ENCODE assay signal across 13 cellular contexts in the genomic region with DNA sequence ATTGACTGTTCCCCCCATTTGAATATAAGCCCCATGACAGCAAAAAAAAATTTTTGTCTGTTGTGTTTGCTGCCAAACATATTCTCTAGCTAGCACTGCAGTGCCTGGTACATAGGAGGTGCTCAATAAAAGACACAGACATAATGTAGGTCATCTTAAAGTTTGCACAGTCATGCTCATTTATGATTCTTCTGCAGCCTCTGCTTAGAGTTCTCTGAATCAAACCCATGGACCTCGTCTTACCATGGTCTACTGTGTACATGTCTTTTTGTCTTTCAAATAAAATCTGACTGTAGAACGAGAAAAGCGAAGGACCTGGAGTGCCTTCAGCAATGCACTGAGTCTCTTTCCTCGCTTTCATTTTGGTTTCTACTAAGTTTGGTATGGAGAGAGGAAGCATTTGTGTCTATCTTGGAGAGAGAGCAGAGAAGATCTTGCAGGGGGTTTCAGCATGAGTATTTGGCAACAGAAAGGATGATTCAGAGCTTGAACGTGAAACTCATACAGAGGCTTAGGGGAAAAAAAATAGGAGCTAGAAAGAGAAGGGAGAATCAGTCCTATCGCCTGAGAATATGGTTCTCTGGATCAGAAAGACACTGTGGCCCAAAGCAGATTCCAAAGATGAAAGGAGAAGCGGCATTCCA. TPM values are rescaled to one million over a fixed set of nuclear protein-coding genes. Genes with fewer than 3 reads are reported as not detected.
DNase-seq lines count a peak whose midpoint lies in the region; ATAC-seq lines count a peak whose summit lies in the region.
"Had no signal": no experiment of that assay in that cellular context is flagged by ENCODE, and none has a peak within 500 bp of the region (broad histone marks: within the 10 kb centered on the region; RNA-seq: fewer than 3 reads in every experiment).

No MANE protein-coding gene starts in this region.

- no peak overlapping the region for H2AFZ ChIP-seq in Karpas-422 (ENCODE audit: low read length)

- H4K20me1 ChIP-seq in Karpas-422 (ENCODE audit: insufficient read depth, low read depth, low read length) = no peaks in the 10 kb centered on the region

- DNase-seq in OCI-M1 (lab: John Stamatoyannopoulos, UW) = peak; percentile 19
- DNase-seq in left cardiac atrium = no peak
- peak; percentile 27 for DNase-seq in superior temporal gyrus (ENCODE audit: extremely low spot score)
- DNase-seq in AG20443 (ENCODE audit: low spot score) = no peak
- no peak for DNase-seq in Karpas-422
- DNase-seq in T1000 (lab: John Stamatoyannopoulos, UW) = no peak
- DNase-seq: activated B cell treated with CpG ODN at 0.5 μM for 24 hours; NK-92 treated with Interleukin-12 subunit alpha and Interleukin-12 subunit beta, amount 100 ng/mL, for 24 hours; stimulated activated naive B cell treated with anti-CD40 and anti-IgM and Interleukin-4, amounts not matched to agents 10 μg/mL and 1 μg/mL and 100 μg/mL, for 72 hours had no signal

- H3K9me3 ChIP-seq in Karpas-422 (ENCODE audit: low read length) = no peaks in the 10 kb centered on the region
- H3K9me3 ChIP-seq: HAP-1 had no signal

- no peak overlapping the region for H3K27ac ChIP-seq in Karpas-422 (ENCODE audit: low read length)

- ATAC-seq in GM21423 (IDR thresholded peaks at IDR 0.05; ENCODE audit: unreplicated experiment) = peak; percentile 49
- ATAC-seq in left cardiac atrium = peak; percentile 39 to 83
- ATAC-seq in HG02981 (IDR thresholded peaks at IDR 0.05; ENCODE audit: unreplicated experiment) = no peak
- ATAC-seq: K562 had no signal

- H3K4me3 ChIP-seq in Karpas-422 (ENCODE audit: low read length) = no peak overlapping the region
- H3K4me3 ChIP-seq: HAP-1, K562 had no signal

- no peak overlapping the region for H3K4me2 ChIP-seq in Karpas-422 (ENCODE audit: low read depth, low read length, poor library complexity, severe bottlenecking)

- H3K36me3 ChIP-seq in Karpas-422 (ENCODE audit: insufficient read depth, low read length) = no peaks in the 10 kb centered on the region
- H3K36me3 ChIP-seq: HAP-1 had no signal

- no peaks in the 10 kb centered on the region for H3K9me2 ChIP-seq in Karpas-422 (replicated peaks; ENCODE audit: insufficient read depth, low read length)

- H3K79me2 ChIP-seq in Karpas-422 (ENCODE audit: low read length) = no peaks in the 10 kb centered on the region

- intact Hi-C loops in left cardiac atrium (cut with DNase I) = no loop called here

- no peaks in the 10 kb centered on the region for H3K27me3 ChIP-seq in Karpas-422 (ENCODE audit: low read length)

- H3K4me1 ChIP-seq in Karpas-422 (ENCODE audit: low read length) = no peaks in the 10 kb centered on the region

- H3K9ac ChIP-seq in Karpas-422 (ENCODE audit: low read length) = no peak overlapping the region

RNA-seq across cellular contexts. Expression of gene TMCC3, which starts 38.8 kb away (rescaled TPM):
- 1 to 10 TPM; 4.9 to 5.7 TPM for total RNA-seq in left cardiac atrium
- total RNA-seq in Karpas-422 (2014; rRNA removed; shearing (Covaris generic); ENCODE audit: low replicate concordance) = 0.79 and 0.82 TPM in 2 replicates
- total RNA-seq: K562 had no signal

Comparison
In these comparisons a context has a peak if more than half of its experiments do, and no peak if none do; other contexts are left out.
1. DNase-seq: peak in OCI-M1 (single experiment) and superior temporal gyrus (single experiment); none in left cardiac atrium (single experiment), AG20443 (single experiment), Karpas-422 (single experiment) and T1000 (single experiment).